Comparison of ENCODE assay signal across 16 cellular contexts in the genomic region with DNA sequence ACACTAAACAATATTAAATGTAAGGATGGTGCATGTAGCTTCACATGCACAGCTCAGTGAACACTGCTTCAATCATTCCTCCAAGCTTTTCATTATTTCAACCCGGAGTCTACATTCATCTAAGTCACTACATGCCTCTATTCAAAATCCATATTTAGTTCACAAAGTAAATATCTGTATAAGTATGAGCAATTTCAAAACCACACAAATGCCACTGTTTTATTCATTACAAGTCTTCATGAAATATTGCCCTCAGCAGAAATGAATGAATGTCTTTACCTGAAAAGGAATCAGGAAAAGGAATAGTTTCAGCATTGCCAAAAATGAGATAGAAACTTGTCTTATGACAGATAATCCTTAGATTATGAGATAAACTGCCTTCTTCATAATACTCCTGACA.
"Had no signal": no experiment of that assay in that cellular context is flagged by ENCODE, and none has a peak within 500 bp of the region (broad histone marks: within the 10 kb centered on the region; RNA-seq: fewer than 3 reads in every experiment).

No MANE protein-coding gene starts in this region.

- DNase-seq: activated CD4-positive, alpha-beta memory T cell treated with anti-CD3 and anti-CD28 coated beads, Interleukin-2, amount 10 ng/mL, durations not matched to agents 7 days and 5 days; activated gamma-delta T cell treated with Interleukin-2 at 50 U/mL for 16 hours; activated T-cell treated with anti-CD3 and anti-CD28 coated beads, Interleukin-2, amount 50 U/mL, for 48 hours; effector memory CD8-positive, alpha-beta T cell; naive B cell; sigmoid colon; stimulated activated CD4-positive, alpha-beta T cell treated with anti-CD3 and anti-CD28 coated beads, Interleukin-12 subunit alpha, Interleukin-12 subunit beta, amount 100 ng/mL, for 4 hours; stimulated activated CD4-positive, alpha-beta T cell treated with anti-CD3 and anti-CD28 coated beads, Interleukin-2, amount 100 ng/mL, for 24 hours; T-helper 2 cell had no signal

- H3K4me1 Mint-ChIP-seq: naive B cell, neural progenitor cell had no signal

- H3K27me3 ChIP-seq: brain microvascular endothelial cell, neural progenitor cell, ovary, sigmoid colon, thyroid gland had no signal

- H3K27ac ChIP-seq: brain microvascular endothelial cell, neural progenitor cell, ovary, sigmoid colon, thyroid gland had no signal

- H3K9ac ChIP-seq: neural progenitor cell had no signal

- H3K9me3 Mint-ChIP-seq: activated CD4-positive, alpha-beta memory T cell treated with anti-CD3 and anti-CD28 coated beads, Interleukin-2, amount 10 ng/mL, durations not matched to agents 7 days and 5 days; effector memory CD8-positive, alpha-beta T cell; neural progenitor cell had no signal

- H3K36me3 Mint-ChIP-seq: activated naive CD8-positive, alpha-beta T cell; naive B cell; neural progenitor cell had no signal

- ATAC-seq: effector memory CD8-positive, alpha-beta T cell had no signal

- H3K4me3 Mint-ChIP-seq: activated CD4-positive, alpha-beta memory T cell treated with anti-CD3 and anti-CD28 coated beads, Interleukin-2, amount 10 ng/mL, durations not matched to agents 7 days and 5 days; activated naive CD8-positive, alpha-beta T cell; effector memory CD8-positive, alpha-beta T cell; naive B cell; neural progenitor cell; WTC11 had no signal

- H3K36me3 ChIP-seq: brain microvascular endothelial cell, neural progenitor cell, ovary, sigmoid colon, thyroid gland had no signal

- H3K27me3 Mint-ChIP-seq: activated naive CD8-positive, alpha-beta T cell; naive B cell had no signal

- H3K4me3 ChIP-seq: lung, neural progenitor cell, ovary, thyroid gland had no signal

- H3K9me3 ChIP-seq: ovary, sigmoid colon, thyroid gland had no signal

- H3K4me2 ChIP-seq: neural progenitor cell had no signal

- H3K4me1 ChIP-seq: thyroid gland had no signal

- H3K27ac Mint-ChIP-seq: activated CD4-positive, alpha-beta memory T cell treated with anti-CD3 and anti-CD28 coated beads, Interleukin-2, amount 10 ng/mL, durations not matched to agents 7 days and 5 days; activated naive CD8-positive, alpha-beta T cell; effector memory CD8-positive, alpha-beta T cell; neural progenitor cell had no signal
